In the genomic region with DNA sequence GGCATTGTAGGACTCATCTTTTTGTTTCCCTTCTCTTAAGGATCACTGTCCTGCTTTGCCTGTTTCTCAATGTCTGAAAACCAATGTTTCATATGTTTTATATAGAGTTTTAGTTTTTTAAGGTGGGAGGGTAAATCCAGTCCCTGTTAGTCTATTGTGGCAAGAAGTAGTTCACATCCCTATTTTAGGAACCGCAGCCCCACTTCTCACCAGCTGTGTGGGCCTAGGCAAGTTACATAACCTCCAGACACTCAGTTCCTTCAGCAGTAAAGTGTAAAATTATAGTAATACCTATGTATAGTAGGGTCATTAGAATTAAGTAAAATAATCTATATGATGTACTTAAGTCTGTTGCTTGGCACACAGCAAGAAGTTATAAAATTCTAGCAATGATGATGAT, we compare ENCODE assay signal across 17 cellular contexts.
DNase-seq lines count a peak whose midpoint lies in the region; ATAC-seq and TF ChIP-seq lines count a peak whose summit lies in the region.
"Had no signal": no experiment of that assay in that cellular context is flagged by ENCODE, and none has a peak within 500 bp of the region (broad histone marks: within the 10 kb centered on the region; RNA-seq: fewer than 3 reads in every experiment).

No MANE protein-coding gene starts in this region.

- POLR2A ChIA-PET in IMR-90 (lab: Charles Lee; ENCODE audit: unreplicated experiment), result no interaction called here

- H3K27me3 ChIP-seq in IMR-90 (ENCODE audit: control insufficient read depth, insufficient read depth, low read length), result no peaks in the 10 kb centered on the region
- H3K27me3 ChIP-seq in left lung, result no peaks in the 10 kb centered on the region
- H3K27me3 ChIP-seq in smooth muscle cell (ENCODE audit: low read depth), result no peaks in the 10 kb centered on the region

- peak overlapping the region in 1 of 2 experiments; percentile 62; a peak in 2 of 4 replicates for H4K8ac ChIP-seq in IMR-90 (ENCODE audit: low read depth in 2 of 2, low read length in 2 of 2)

- no peaks in the 10 kb centered on the region for H4K20me1 ChIP-seq in IMR-90 (ENCODE audit: insufficient read depth, low read length)
- H4K20me1 ChIP-seq in smooth muscle cell (ENCODE audit: low read depth), result no peaks in the 10 kb centered on the region

- no peaks in the 10 kb centered on the region for H3K9me3 ChIP-seq in IMR-90 (ENCODE audit: control insufficient read depth, insufficient read depth, low read length)
- no peaks in the 10 kb centered on the region for H3K9me3 ChIP-seq in left lung
- no peaks in the 10 kb centered on the region for H3K9me3 ChIP-seq in smooth muscle cell (replicated peaks; ENCODE audit: low read depth)

- no peak overlapping the region for H3K23ac ChIP-seq in IMR-90 (ENCODE audit: low read depth, low read length)

- no peak for DNase-seq in IMR-90
- DNase-seq in MV-4-11 (lab: John Stamatoyannopoulos, UW), result peak; percentile 91
- no peak for DNase-seq in left lung
- no peak for DNase-seq in smooth muscle cell (lab: John Stamatoyannopoulos, UW; ENCODE audit: unreplicated experiment)
- DNase-seq in cerebellar nuclear complex (lab: John Stamatoyannopoulos, UW), result no peak
- DNase-seq: CD4-positive, alpha-beta memory T cell; DND-41; GM23248; NCI-H1092; NCI-H146; NCI-H2081; NCI-H510A; NCI-H82; SIG-M5 had no signal

- peak overlapping the region; percentile 47 for H2BK120ac ChIP-seq in IMR-90 (ENCODE audit: low read depth, low read length)

- intact Hi-C loops in IMR-90 (cut with micrococcal nuclease) (no loop called here), left lung (cut with DNase I) (no loop called here)

- peaks cover 6% of the 10 kb centered on the region for H3K4me1 ChIP-seq in IMR-90 (ENCODE audit: control insufficient read depth, insufficient read depth, low read length)
- H3K4me1 ChIP-seq in left lung, result peaks cover 0 to 13% of the 10 kb centered on the region in 2 donors
- H3K4me1 ChIP-seq in smooth muscle cell (ENCODE audit: low read depth), result peaks cover 12% of the 10 kb centered on the region

- TF ChIP-seq CTCF in IMR-90 (conservative IDR thresholded peaks at IDR 0.05; ENCODE audit: low read depth, low read length) (no peak), left lung (IDR thresholded peaks at IDR 0.05) (no peak), smooth muscle cell (IDR thresholded peaks at IDR 0.05; ENCODE audit: borderline replicate concordance, insufficient read depth, poor library complexity, severe bottlenecking) (no peak)

- BruUV-seq in IMR-90 (replicated peaks; lab: Mats Ljungman, UMichigan), result no TSS peak

- H3K18ac ChIP-seq in IMR-90 (ENCODE audit: low read depth, low read length), result 0 out of 2 replicates have a peak overlapping the region, but pooled peaks have one; percentile 13

- H3K14ac ChIP-seq in IMR-90 (replicated peaks; ENCODE audit: low read depth, low read length), result no peak overlapping the region

- no peak overlapping the region for H2BK15ac ChIP-seq in IMR-90 (ENCODE audit: low read depth, low read length)

- no peak for TF ChIP-seq POLR2A in IMR-90 (IDR thresholded peaks at IDR 0.05; ENCODE audit: low read depth, low read length)

- ATAC-seq in IMR-90 (ENCODE audit: low read depth) (no peak), left lung (peak; percentile 42), HG03460 (IDR thresholded peaks at IDR 0.05; ENCODE audit: unreplicated experiment) (no peak), GM18868 (IDR thresholded peaks at IDR 0.05; ENCODE audit: unreplicated experiment) (no peak)
- ATAC-seq: HCT116 had no signal

- no peaks in the 10 kb centered on the region for H3K36me3 ChIP-seq in IMR-90 (ENCODE audit: control insufficient read depth, insufficient read depth, low read length)
- no peaks in the 10 kb centered on the region for H3K36me3 ChIP-seq in left lung
- H3K36me3 ChIP-seq in smooth muscle cell (ENCODE audit: low read depth), result no peaks in the 10 kb centered on the region

- no peaks in the 10 kb centered on the region for H3K79me1 ChIP-seq in IMR-90 (ENCODE audit: low read depth in 1 of 2, low read length in 2 of 2)

- H3K56ac ChIP-seq in IMR-90 (ENCODE audit: extremely low read depth, insufficient read depth, low read length), result no peak overlapping the region

- 0 out of 2 replicates have a peak overlapping the region, but pooled peaks have one; percentile 23 for H2AK5ac ChIP-seq in IMR-90 (ENCODE audit: low read depth, low read length)

- H3K27ac ChIP-seq in IMR-90 (ENCODE audit: insufficient read depth, low read length) (no peak overlapping the region), left lung (no peak overlapping the region), smooth muscle cell (ENCODE audit: low read depth) (no peak overlapping the region)
- H3K27ac ChIP-seq: GM23248 had no signal

- H2AFZ ChIP-seq in IMR-90 (replicated peaks; ENCODE audit: low read length, poor library complexity) (no peak overlapping the region), smooth muscle cell (ENCODE audit: low read depth) (peak overlapping the region; percentile 19)
- H2AFZ ChIP-seq: GM23248 had no signal

- no peak overlapping the region for H2AK9ac ChIP-seq in IMR-90 (replicated peaks; ENCODE audit: low read depth, low read length, poor library complexity)

- no peak for TF ChIP-seq RAD21 in IMR-90 (IDR thresholded peaks at IDR 0.05; ENCODE audit: low read length)

- in situ Hi-C loops in IMR-90 (cut with MboI; ENCODE audit: low sequenced_read_pairs), result no loop called here

- peak overlapping the region; percentile 18; the same call in 1 of the 2 replicates for H2BK20ac ChIP-seq in IMR-90 (ENCODE audit: low read depth, low read length)

- H3K79me2 ChIP-seq in smooth muscle cell (ENCODE audit: low read depth), result no peaks in the 10 kb centered on the region

- peak overlapping the region; percentile 47; the same call in 1 of the 2 replicates for H3K4ac ChIP-seq in IMR-90 (ENCODE audit: low read depth, low read length)

- CTCF ChIA-PET in IMR-90 (lab: Yijun Ruan, JAX), result no interaction called here

- H4K91ac ChIP-seq in IMR-90 (ENCODE audit: insufficient read depth, low read depth, low read length), result 0 out of 2 replicates have a peak overlapping the region, but pooled peaks have one; percentile 25

- dilution Hi-C loops in IMR-90 (cut with HindIII; ENCODE audit: low sequenced_read_pairs, unreplicated experiment), result no loop called here

- no peak overlapping the region for H3K4me3 ChIP-seq in IMR-90 (ENCODE audit: insufficient read depth, low read depth, low read length)
- H3K4me3 ChIP-seq in left lung, result no peak overlapping the region
- no peak overlapping the region for H3K4me3 ChIP-seq in smooth muscle cell
- H3K4me3 ChIP-seq: GM23248 had no signal

- no CpG with 5 or more reads among the region's 1 CpG for WGBS in IMR-90 (ENCODE audit: extremely low coverage in 2 of 2, insufficient read length in 1 of 2), 2 experiments
- WGBS in smooth muscle cell (ENCODE audit: low lambda C conversion rate), result 96% methylated on average over 1 of the region's 1 CpG

- H3K9me1 ChIP-seq in IMR-90 (ENCODE audit: insufficient read depth, low read length), result no peaks in the 10 kb centered on the region

- no peak overlapping the region for H2BK5ac ChIP-seq in IMR-90 (ENCODE audit: low read depth, low read length, poor library complexity, severe bottlenecking)

- H4K5ac ChIP-seq in IMR-90 (ENCODE audit: low read depth, low read length), result 0 out of 2 replicates have a peak overlapping the region, but pooled peaks have one; percentile 26

- H3K4me2 ChIP-seq in IMR-90 (ENCODE audit: low read depth, low read length), result no peak overlapping the region
- no peak overlapping the region for H3K4me2 ChIP-seq in smooth muscle cell

- H3K9ac ChIP-seq in IMR-90 (ENCODE audit: low read depth, low read length) (no peak overlapping the region), smooth muscle cell (ENCODE audit: low read depth) (no peak overlapping the region)
- H3K9ac ChIP-seq: GM23248 had no signal

- no peaks in the 10 kb centered on the region for H3F3A ChIP-seq in smooth muscle cell (ENCODE audit: low read depth)

TF ChIP-seq in IMR-90, 13 proteins besides CTCF, POLR2A, EP300 and RAD21:
- no peak for TF ChIP-seq CEBPB (IDR thresholded peaks at IDR 0.05; ENCODE audit: low read depth, low read length)
- no peak for TF ChIP-seq MAZ (IDR thresholded peaks at IDR 0.05; ENCODE audit: borderline replicate concordance, low read depth, low read length)
- TF ChIP-seq, protein P1, sequence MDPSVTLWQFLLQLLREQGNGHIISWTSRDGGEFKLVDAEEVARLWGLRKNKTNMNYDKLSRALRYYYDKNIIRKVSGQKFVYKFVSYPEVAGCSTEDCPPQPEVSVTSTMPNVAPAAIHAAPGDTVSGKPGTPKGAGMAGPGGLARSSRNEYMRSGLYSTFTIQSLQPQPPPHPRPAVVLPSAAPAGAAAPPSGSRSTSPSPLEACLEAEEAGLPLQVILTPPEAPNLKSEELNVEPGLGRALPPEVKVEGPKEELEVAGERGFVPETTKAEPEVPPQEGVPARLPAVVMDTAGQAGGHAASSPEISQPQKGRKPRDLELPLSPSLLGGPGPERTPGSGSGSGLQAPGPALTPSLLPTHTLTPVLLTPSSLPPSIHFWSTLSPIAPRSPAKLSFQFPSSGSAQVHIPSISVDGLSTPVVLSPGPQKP (IDR thresholded peaks at IDR 0.05; ENCODE audit: borderline replicate concordance, low read depth, low read length), result no peak
- TF ChIP-seq, protein P2, sequence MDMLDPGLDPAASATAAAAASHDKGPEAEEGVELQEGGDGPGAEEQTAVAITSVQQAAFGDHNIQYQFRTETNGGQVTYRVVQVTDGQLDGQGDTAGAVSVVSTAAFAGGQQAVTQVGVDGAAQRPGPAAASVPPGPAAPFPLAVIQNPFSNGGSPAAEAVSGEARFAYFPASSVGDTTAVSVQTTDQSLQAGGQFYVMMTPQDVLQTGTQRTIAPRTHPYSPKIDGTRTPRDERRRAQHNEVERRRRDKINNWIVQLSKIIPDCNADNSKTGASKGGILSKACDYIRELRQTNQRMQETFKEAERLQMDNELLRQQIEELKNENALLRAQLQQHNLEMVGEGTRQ (IDR thresholded peaks at IDR 0.05; ENCODE audit: low read depth, low read length), result no peak
- no peak for TF ChIP-seq SMC3 (IDR thresholded peaks at IDR 0.05; ENCODE audit: low read depth, low read length)
- TF ChIP-seq FOS (IDR thresholded peaks at IDR 0.05; ENCODE audit: low read depth, low read length), result no peak
- TF ChIP-seq RFX5 (IDR thresholded peaks at IDR 0.05; ENCODE audit: low read depth, low read length), result no peak
- TF ChIP-seq MXI1 (IDR thresholded peaks at IDR 0.05; ENCODE audit: borderline replicate concordance, low read depth, low read length), result no peak
- no peak for TF ChIP-seq NFE2L2 (IDR thresholded peaks at IDR 0.05; ENCODE audit: low read depth, low read length)
- no peak for TF ChIP-seq CHD1 (IDR thresholded peaks at IDR 0.05; ENCODE audit: low read depth, low read length)
